Comparison of ENCODE assay signal across 14 cellular contexts in genomic region chrX:31329298-31329697, GRCh38.
"Had no signal": no experiment of that assay in that cellular context is flagged by ENCODE, and none has a peak within 500 bp of the region (broad histone marks: within the 10 kb centered on the region; RNA-seq: fewer than 3 reads in every experiment).

No MANE protein-coding gene starts in this region.

- DNase-seq: activated CD4-positive, alpha-beta T cell treated with anti-CD3 and anti-CD28 coated beads, Interleukin-2, amount 50 U/mL, for 1 hour; activated CD8-positive, alpha-beta memory T cell treated with anti-CD3 and anti-CD28 coated beads for 24 hours; effector memory CD4-positive, alpha-beta T cell; immature natural killer cell; kidney glomerular epithelial cell; mesenchymal stem cell; mucosa of descending colon; naive B cell; stimulated activated naive CD8-positive, alpha-beta T cell treated with anti-CD3 and anti-CD28 coated beads, Interleukin-15, Interleukin-2, amounts not matched to agents 100 U/mL and 50 U/mL, for 24 hours; substantia nigra; T1000; tibial artery had no signal

- FAIRE-seq: endothelial cell of umbilical vein, urothelium cell line had no signal

- ATAC-seq: mucosa of descending colon; stimulated activated naive CD8-positive, alpha-beta T cell treated with anti-CD3 and anti-CD28 coated beads, Interleukin-15, Interleukin-2, amounts not matched to agents 100 U/mL and 50 U/mL, for 24 hours had no signal
